10 cellular contexts compared by ENCODE assay signal in the genomic region with DNA sequence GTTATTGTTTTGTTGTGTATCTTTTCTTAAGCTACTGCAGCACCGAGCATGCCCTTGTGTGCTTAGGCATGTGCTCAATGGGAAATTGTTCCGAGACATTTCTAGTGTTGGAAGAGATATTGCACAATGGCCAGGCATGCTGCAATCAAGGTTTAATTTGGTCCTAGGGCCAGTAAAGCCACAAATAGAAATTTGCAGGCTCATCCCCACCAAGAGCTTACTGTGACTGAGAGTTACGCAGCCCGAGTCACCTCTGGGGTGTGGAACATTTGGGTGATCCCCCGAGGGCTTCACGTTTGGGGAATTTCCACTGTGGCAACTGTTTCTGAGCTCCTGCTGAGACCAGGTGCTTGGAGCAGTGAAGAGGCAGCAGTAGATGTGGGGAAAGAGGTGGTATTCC.
A peak's percentile ranks its signal among the peaks of the same experiment; 100 is the strongest.
DNase-seq lines count a peak whose midpoint lies in the region; ATAC-seq and TF ChIP-seq lines count a peak whose summit lies in the region.
"Had no signal": no experiment of that assay in that cellular context is flagged by ENCODE, and none has a peak within 500 bp of the region (broad histone marks: within the 10 kb centered on the region; RNA-seq: fewer than 3 reads in every experiment).

No MANE protein-coding gene starts in this region.

- peak; percentile 38 for ATAC-seq in HG02798 (IDR thresholded peaks at IDR 0.05; ENCODE audit: poor library complexity, unreplicated experiment)
- ATAC-seq in activated naive CD4-positive, alpha-beta T cell treated with anti-CD3 and anti-CD28 coated beads, Interleukin-2, amount 50 U/mL, for 72 hours: peak; percentile 23 to 52
- peak; percentile 53 to 87 (median 80) for ATAC-seq in right lobe of liver

- H3K27me3 ChIP-seq in BLaER1 treated with 17β-estradiol and CSF1 and Interleukin-3, amounts not matched to agents 10 nM and 100 nM: no peaks in the 10 kb centered on the region
- no peaks in the 10 kb centered on the region for H3K27me3 ChIP-seq in right lobe of liver

- intact Hi-C loops in right lobe of liver (cut with DNase I): no loop called here

- TF ChIP-seq POLR2A in right lobe of liver (IDR thresholded peaks at IDR 0.05): no peak

- peak overlapping the region; percentile 96 to 100 for H3K27ac Mint-ChIP-seq in activated naive CD4-positive, alpha-beta T cell treated with anti-CD3 and anti-CD28 coated beads, Interleukin-2, amount 50 U/mL, for 72 hours

- peaks cover 0 to 10% (median 0%) of the 10 kb centered on the region in 11 experiments; a peak in 1 of 22 replicates for H3K9me3 ChIP-seq in BLaER1 treated with 17β-estradiol and CSF1 and Interleukin-3, amounts not matched to agents 10 nM and 100 nM (replicated peaks in 1 of 11)
- H3K9me3 ChIP-seq in right lobe of liver: no peaks in the 10 kb centered on the region

- peaks cover 0 to 49% (median 22%) of the 10 kb centered on the region in 10 experiments; a peak in 18 of 20 replicates for H3K4me1 ChIP-seq in BLaER1 treated with 17β-estradiol and CSF1 and Interleukin-3, amounts not matched to agents 10 nM and 100 nM
- H3K4me1 ChIP-seq in right lobe of liver: no peaks in the 10 kb centered on the region

- peak in 1 of 2 donors; percentile 67 for DNase-seq in activated naive CD4-positive, alpha-beta T cell treated with anti-CD3 and anti-CD28 coated beads, Interleukin-2, amount 50 U/mL, for 72 hours (ENCODE audit: low spot score in 2 of 2)
- DNase-seq in right lobe of liver (peak in 1 of 3 donors; percentile 49), amygdala (lab: John Stamatoyannopoulos, UW) (no peak), T-helper 9 cell (no peak), NCI-H774 (lab: John Stamatoyannopoulos, UW) (no peak), hypothalamus (lab: John Stamatoyannopoulos, UW) (no peak)
- DNase-seq: MM.1S had no signal

- H3K9ac ChIP-seq in BLaER1 treated with 17β-estradiol and CSF1 and Interleukin-3, amounts not matched to agents 10 nM and 100 nM: no peak overlapping the region; a peak in 1 of 22 replicates

- 32% methylated on average over 6 of the region's 6 CpGs for WGBS in right lobe of liver (ENCODE audit: insufficient coverage, low coverage, low lambda C conversion rate, missing lambda C conversion rate)

- peaks cover 48 to 84% of the 10 kb centered on the region in 2 donors for H3K36me3 Mint-ChIP-seq in activated naive CD4-positive, alpha-beta T cell treated with anti-CD3 and anti-CD28 coated beads, Interleukin-2, amount 50 U/mL, for 72 hours

- H3K9me3 Mint-ChIP-seq in activated naive CD4-positive, alpha-beta T cell treated with anti-CD3 and anti-CD28 coated beads, Interleukin-2, amount 50 U/mL, for 72 hours: peaks cover 16 to 17% of the 10 kb centered on the region in 2 donors
- H3K9me3 Mint-ChIP-seq: nephron had no signal

- H3K36me3 ChIP-seq in BLaER1 treated with 17β-estradiol and CSF1 and Interleukin-3, amounts not matched to agents 10 nM and 100 nM: no peaks in the 10 kb centered on the region
- no peaks in the 10 kb centered on the region for H3K36me3 ChIP-seq in right lobe of liver

- no peak for TF ChIP-seq CTCF in right lobe of liver (IDR thresholded peaks at IDR 0.05)

- no peak overlapping the region for H3K4me3 ChIP-seq in BLaER1 treated with 17β-estradiol and CSF1 and Interleukin-3, amounts not matched to agents 10 nM and 100 nM
- no peak overlapping the region for H3K4me3 ChIP-seq in right lobe of liver

- H4K20me1 ChIP-seq in BLaER1 treated with 17β-estradiol and CSF1 and Interleukin-3, amounts not matched to agents 10 nM and 100 nM: no peaks in the 10 kb centered on the region

- H3K4me2 ChIP-seq in BLaER1 treated with 17β-estradiol and CSF1 and Interleukin-3, amounts not matched to agents 10 nM and 100 nM: peak overlapping the region in 8 of 11 experiments; percentile 9 to 67 (median 54); a peak in 12 of 22 replicates

- peak overlapping the region in 5 of 11 experiments; percentile 27 to 61 (median 54); a peak in 8 of 22 replicates for H3K27ac ChIP-seq in BLaER1 treated with 17β-estradiol and CSF1 and Interleukin-3, amounts not matched to agents 10 nM and 100 nM
- no peak overlapping the region for H3K27ac ChIP-seq in right lobe of liver
